ENCODE assay signal across 1 cellular context in the genomic region with DNA sequence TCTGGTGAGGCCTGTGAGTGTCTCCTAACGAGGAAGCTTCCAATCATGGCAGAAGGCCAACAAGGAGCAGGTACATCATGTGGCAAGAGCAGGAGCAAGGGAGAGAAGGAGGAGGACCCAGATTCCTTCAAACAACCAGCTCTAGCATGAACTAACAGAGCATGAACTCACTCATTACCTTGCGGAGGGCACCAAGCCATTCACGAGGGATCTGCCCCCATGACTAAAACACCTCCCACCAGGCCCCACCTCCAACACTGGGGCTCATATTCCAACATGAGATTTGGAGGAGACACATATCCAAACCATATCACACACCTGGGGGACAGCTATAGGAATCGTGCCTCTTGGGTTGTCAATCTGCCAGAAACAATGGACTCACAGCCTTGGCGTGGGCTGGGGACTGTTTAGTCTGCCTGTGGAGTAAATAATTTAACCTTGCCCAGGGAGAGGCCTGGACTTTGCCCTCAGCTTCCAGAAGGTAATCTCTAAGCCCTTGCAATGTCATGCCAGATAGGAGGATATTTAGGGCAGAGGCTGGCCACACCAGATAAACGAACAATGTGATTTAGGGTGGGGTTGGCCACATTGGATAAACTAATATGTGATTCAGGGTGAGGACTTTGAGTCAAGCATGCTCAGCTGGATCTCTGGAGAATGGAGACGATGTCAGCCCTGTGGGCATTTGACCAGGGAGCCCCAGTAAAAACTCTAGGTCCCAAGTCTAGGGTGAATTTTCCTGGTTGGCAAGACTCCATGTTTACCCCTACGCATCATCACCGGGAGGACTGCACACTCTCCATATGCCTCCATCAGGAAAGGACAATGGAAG.
TF ChIP-seq lines count a peak whose summit lies in the region.

No MANE protein-coding gene starts in this region.

TF ChIP-seq in HepG2, 621 proteins besides CTCF, POLR2A, EP300 and RAD21 (continues in another document):
- TF ChIP-seq RARA (CRISPR knock-in tag; IDR thresholded peaks at IDR 0.05) (peak; percentile 60), SKI (IDR thresholded peaks at IDR 0.05; ENCODE audit: partially characterized antibody) (peak; percentile 85), NR1H2 (CRISPR knock-in tag; IDR thresholded peaks at IDR 0.05; ENCODE audit: borderline replicate concordance, low read depth) (no peak), ZNF709 (CRISPR knock-in tag; IDR thresholded peaks at IDR 0.05) (peak; percentile 49; the same call in 1 of the 2 replicates), THAP8 (CRISPR knock-in tag; IDR thresholded peaks at IDR 0.05; ENCODE audit: borderline replicate concordance) (no peak), HOXA7 (CRISPR knock-in tag; IDR thresholded peaks at IDR 0.05) (no peak), ZNF792 (CRISPR knock-in tag; IDR thresholded peaks at IDR 0.05) (peak; percentile 66; the same call in 1 of the 2 replicates), HNF4G (IDR thresholded peaks at IDR 0.05; ENCODE audit: borderline replicate concordance, low read depth, low read length) (peak; percentile 94), HNF4G (CRISPR knock-in tag; IDR thresholded peaks at IDR 0.05; ENCODE audit: borderline replicate concordance, low read depth) (peak; percentile 90; the same call in 1 of the 2 replicates), MTA3 (CRISPR knock-in tag; IDR thresholded peaks at IDR 0.05) (no peak), ZNF710 (CRISPR knock-in tag; IDR thresholded peaks at IDR 0.05; ENCODE audit: borderline replicate concordance) (no peak; the same call in 1 of the 2 replicates), FOXJ3 (CRISPR knock-in tag; IDR thresholded peaks at IDR 0.05; ENCODE audit: borderline replicate concordance) (peak; percentile 74), ZNF232 (CRISPR knock-in tag; IDR thresholded peaks at IDR 0.05; ENCODE audit: borderline replicate concordance) (0 out of 2 replicates have a peak, but pooled peaks have one; percentile 22), BCL3 (CRISPR knock-in tag; IDR thresholded peaks at IDR 0.05) (no peak), PRDM4 (CRISPR knock-in tag; IDR thresholded peaks at IDR 0.05; ENCODE audit: borderline replicate concordance) (no peak), MTF1 (CRISPR knock-in tag; IDR thresholded peaks at IDR 0.05) (no peak), ZNF839 (CRISPR knock-in tag; IDR thresholded peaks at IDR 0.05; ENCODE audit: borderline replicate concordance) (no peak), RELA (CRISPR knock-in tag; IDR thresholded peaks at IDR 0.05) (no peak), ZNF12 (CRISPR knock-in tag; IDR thresholded peaks at IDR 0.05) (no peak), FOSL2 (CRISPR knock-in tag; IDR thresholded peaks at IDR 0.05) (peak; percentile 44; the same call in 1 of the 2 replicates), IKZF1 (IDR thresholded peaks at IDR 0.05) (no peak), BHLHE40 (IDR thresholded peaks at IDR 0.05; ENCODE audit: low read length) (no peak), ARID5B (CRISPR knock-in tag; IDR thresholded peaks at IDR 0.05) (peak; percentile 93), TEAD3 (CRISPR knock-in tag; optimal IDR thresholded peaks at IDR 0.05; ENCODE audit: borderline replicate concordance) (peak; percentile 55), ZNF878 (CRISPR knock-in tag; IDR thresholded peaks at IDR 0.05) (0 out of 2 replicates have a peak, but pooled peaks have one; percentile 25), CAMTA2 (CRISPR knock-in tag; IDR thresholded peaks at IDR 0.05; ENCODE audit: borderline replicate concordance) (no peak), ZNF343 (CRISPR knock-in tag; IDR thresholded peaks at IDR 0.05) (no peak), ZBTB42 (CRISPR knock-in tag; IDR thresholded peaks at IDR 0.05) (no peak), CENPX (CRISPR knock-in tag; IDR thresholded peaks at IDR 0.05) (no peak), ZBTB33 (CRISPR knock-in tag; IDR thresholded peaks at IDR 0.05) (no peak), NPAS2 (CRISPR knock-in tag; IDR thresholded peaks at IDR 0.05; ENCODE audit: borderline replicate concordance) (no peak), ZC3H13 (CRISPR knock-in tag; IDR thresholded peaks at IDR 0.05) (no peak)
- TF ChIP-seq, protein P1, sequence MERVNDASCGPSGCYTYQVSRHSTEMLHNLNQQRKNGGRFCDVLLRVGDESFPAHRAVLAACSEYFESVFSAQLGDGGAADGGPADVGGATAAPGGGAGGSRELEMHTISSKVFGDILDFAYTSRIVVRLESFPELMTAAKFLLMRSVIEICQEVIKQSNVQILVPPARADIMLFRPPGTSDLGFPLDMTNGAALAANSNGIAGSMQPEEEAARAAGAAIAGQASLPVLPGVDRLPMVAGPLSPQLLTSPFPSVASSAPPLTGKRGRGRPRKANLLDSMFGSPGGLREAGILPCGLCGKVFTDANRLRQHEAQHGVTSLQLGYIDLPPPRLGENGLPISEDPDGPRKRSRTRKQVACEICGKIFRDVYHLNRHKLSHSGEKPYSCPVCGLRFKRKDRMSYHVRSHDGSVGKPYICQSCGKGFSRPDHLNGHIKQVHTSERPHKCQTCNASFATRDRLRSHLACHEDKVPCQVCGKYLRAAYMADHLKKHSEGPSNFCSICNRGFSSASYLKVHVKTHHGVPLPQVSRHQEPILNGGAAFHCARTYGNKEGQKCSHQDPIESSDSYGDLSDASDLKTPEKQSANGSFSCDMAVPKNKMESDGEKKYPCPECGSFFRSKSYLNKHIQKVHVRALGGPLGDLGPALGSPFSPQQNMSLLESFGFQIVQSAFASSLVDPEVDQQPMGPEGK (CRISPR knock-in tag; IDR thresholded peaks at IDR 0.05) = peak; percentile 58
- TF ChIP-seq, protein P2, sequence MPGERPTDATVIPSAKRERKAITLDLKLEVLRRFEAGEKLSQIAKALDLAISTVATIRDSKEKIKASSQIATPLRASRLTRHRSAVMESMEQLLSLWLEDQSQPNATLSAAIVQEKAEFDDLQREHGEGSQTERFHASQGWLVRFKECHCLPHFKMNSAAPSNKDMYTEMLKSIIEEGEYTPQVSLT (CRISPR knock-in tag; IDR thresholded peaks at IDR 0.05; ENCODE audit: borderline replicate concordance, low read depth) = no peak
- TF ChIP-seq, protein P3, sequence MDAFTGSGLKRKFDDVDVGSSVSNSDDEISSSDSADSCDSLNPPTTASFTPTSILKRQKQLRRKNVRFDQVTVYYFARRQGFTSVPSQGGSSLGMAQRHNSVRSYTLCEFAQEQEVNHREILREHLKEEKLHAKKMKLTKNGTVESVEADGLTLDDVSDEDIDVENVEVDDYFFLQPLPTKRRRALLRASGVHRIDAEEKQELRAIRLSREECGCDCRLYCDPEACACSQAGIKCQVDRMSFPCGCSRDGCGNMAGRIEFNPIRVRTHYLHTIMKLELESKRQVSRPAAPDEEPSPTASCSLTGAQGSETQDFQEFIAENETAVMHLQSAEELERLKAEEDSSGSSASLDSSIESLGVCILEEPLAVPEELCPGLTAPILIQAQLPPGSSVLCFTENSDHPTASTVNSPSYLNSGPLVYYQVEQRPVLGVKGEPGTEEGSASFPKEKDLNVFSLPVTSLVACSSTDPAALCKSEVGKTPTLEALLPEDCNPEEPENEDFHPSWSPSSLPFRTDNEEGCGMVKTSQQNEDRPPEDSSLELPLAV (CRISPR knock-in tag; conservative IDR thresholded peaks at IDR 0.05; ENCODE audit: low read depth) = no peak
- TF ChIP-seq, protein P4, sequence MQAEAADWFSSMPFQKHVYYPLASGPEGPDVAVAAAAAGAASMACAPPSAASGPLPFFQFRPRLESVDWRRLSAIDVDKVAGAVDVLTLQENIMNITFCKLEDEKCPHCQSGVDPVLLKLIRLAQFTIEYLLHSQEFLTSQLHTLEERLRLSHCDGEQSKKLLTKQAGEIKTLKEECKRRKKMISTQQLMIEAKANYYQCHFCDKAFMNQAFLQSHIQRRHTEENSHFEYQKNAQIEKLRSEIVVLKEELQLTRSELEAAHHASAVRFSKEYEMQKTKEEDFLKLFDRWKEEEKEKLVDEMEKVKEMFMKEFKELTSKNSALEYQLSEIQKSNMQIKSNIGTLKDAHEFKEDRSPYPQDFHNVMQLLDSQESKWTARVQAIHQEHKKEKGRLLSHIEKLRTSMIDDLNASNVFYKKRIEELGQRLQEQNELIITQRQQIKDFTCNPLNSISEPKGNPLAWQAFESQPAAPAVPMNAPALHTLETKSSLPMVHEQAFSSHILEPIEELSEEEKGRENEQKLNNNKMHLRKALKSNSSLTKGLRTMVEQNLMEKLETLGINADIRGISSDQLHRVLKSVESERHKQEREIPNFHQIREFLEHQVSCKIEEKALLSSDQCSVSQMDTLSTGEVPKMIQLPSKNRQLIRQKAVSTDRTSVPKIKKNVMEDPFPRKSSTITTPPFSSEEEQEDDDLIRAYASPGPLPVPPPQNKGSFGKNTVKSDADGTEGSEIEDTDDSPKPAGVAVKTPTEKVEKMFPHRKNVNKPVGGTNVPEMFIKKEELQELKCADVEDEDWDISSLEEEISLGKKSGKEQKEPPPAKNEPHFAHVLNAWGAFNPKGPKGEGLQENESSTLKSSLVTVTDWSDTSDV (CRISPR knock-in tag; IDR thresholded peaks at IDR 0.05) = no peak
